In the genomic region with DNA sequence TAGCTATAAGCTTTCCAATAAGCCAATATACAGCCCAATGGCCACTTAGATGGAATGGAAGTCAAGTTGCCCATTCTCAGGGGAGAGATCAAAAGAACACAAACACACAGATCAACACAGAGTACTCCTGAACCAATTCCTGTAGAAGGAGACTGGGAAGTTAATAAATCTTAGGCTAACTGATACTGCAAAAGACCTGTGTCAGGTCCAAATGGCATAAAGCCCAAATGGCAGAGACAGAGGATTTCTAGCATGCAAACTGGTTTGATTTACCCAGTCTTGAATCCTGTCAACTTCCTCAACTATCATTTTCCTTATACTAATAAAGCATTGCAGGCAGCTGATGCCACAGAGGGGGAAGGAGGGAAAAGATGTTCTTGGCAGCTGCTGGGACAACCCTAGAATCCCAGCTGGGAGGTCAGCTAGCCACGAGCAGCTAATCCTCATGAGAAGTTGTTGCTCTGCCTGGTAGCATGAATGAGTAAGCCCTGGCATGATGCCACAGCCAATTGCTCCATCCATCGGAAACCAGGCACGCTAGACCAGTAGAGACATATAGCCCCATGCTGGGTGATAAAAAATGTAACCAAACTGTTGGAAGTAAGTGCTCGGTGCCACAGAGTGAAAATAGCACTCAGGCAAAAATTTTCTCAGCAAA, we compare ENCODE assay signal across 11 cellular contexts. TPM values are rescaled to one million over a fixed set of nuclear protein-coding genes. Genes with fewer than 3 reads are reported as not detected.
DNase-seq lines count a peak whose midpoint lies in the region; FAIRE-seq and TF ChIP-seq lines count a peak whose summit lies in the region.
"Had no signal": no experiment of that assay in that cellular context is flagged by ENCODE, and none has a peak within 500 bp of the region (broad histone marks: within the 10 kb centered on the region; RNA-seq: fewer than 3 reads in every experiment).

No MANE protein-coding gene starts in this region.

- 17 to 19% methylated on average over 4 of the region's 4 CpGs for WGBS in GM23248 (ENCODE audit: low coverage in 1 of 2, low lambda C conversion rate in 2 of 2, missing lambda C conversion rate in 2 of 2), 2 experiments

- TF ChIP-seq CTCF in right atrium auricular region (IDR thresholded peaks at IDR 0.05) = no peak

- no peaks in the 10 kb centered on the region for H4K20me1 ChIP-seq in GM23248 (ENCODE audit: insufficient read depth)

- H3K4me2 ChIP-seq in GM23248 (ENCODE audit: unreplicated experiment) = no peak overlapping the region

- H3K9me3 ChIP-seq in GM23248 (ENCODE audit: low read depth) (no peaks in the 10 kb centered on the region), right atrium auricular region (no peaks in the 10 kb centered on the region)

- no peaks in the 10 kb centered on the region for H3K9me2 ChIP-seq in GM23248 (ENCODE audit: insufficient read depth)

- FAIRE-seq in RCC 7860 (lab: Jason Lieb, UNC) = no peak

- H3K9ac ChIP-seq in GM23248 = no peak overlapping the region

- H3K27me3 ChIP-seq in GM23248 (replicated peaks; ENCODE audit: insufficient read depth) = peaks cover 9% of the 10 kb centered on the region; the same call in 1 of the 2 replicates
- no peaks in the 10 kb centered on the region for H3K27me3 ChIP-seq in right atrium auricular region

- DNase-seq in GM23248 = peak; percentile 59
- peak; percentile 49 for DNase-seq in amniotic epithelial cell (ENCODE audit: low read depth)
- peak; percentile 91 for DNase-seq in right atrium auricular region (ENCODE audit: low spot score)
- peak; percentile 60 for DNase-seq in skeletal muscle cell (ENCODE audit: low read depth)
- no peak for DNase-seq in activated CD8-positive, alpha-beta memory T cell treated with anti-CD3 and anti-CD28 coated beads, Interleukin-2, amount 50 U/mL, for 48 hours
- DNase-seq in activated CD4-positive, alpha-beta T cell treated with anti-CD3 and anti-CD28 coated beads for 48 hours = no peak
- no peak for DNase-seq in RCC 7860 (ENCODE audit: low spot score)
- no peak for DNase-seq in NCI-H2029 (lab: John Stamatoyannopoulos, UW)
- DNase-seq: HFFc6, NCI-H2081 had no signal

- H3K27ac ChIP-seq in GM23248 = no peak overlapping the region
- H3K27ac ChIP-seq in right atrium auricular region = peak overlapping the region; percentile 5 to 40

- in situ Hi-C loops in GM23248 (cut with MboI) = no loop called here

- H3F3A ChIP-seq in GM23248 (ENCODE audit: insufficient read depth) = no peaks in the 10 kb centered on the region

- H3K4me1 ChIP-seq in GM23248 (ENCODE audit: insufficient read depth) (no peaks in the 10 kb centered on the region), right atrium auricular region (no peaks in the 10 kb centered on the region)

- no peak overlapping the region for H2AFZ ChIP-seq in GM23248

- no peaks in the 10 kb centered on the region for H3K79me2 ChIP-seq in GM23248 (ENCODE audit: insufficient read depth)

- H3K36me3 ChIP-seq in GM23248 (ENCODE audit: low read depth) (no peaks in the 10 kb centered on the region), right atrium auricular region (no peaks in the 10 kb centered on the region)

- H3K4me3 ChIP-seq in GM23248 (no peak overlapping the region), right atrium auricular region (no peak overlapping the region), skeletal muscle cell (ENCODE audit: low read depth, low read length) (no peak overlapping the region)

RNA-seq across cellular contexts. Expression of gene ANG, which starts 26.2 kb away (rescaled TPM):
- total RNA-seq in GM23248 (2014; rRNA removed; shearing (Covaris generic)) = 3.6 and 3.8 TPM in 2 replicates
- polyA plus RNA-seq in GM23248 (2016; fragmentation: Nextera tagmentation; extraction: Ambion mirVana) = 11.9 and 12.2 TPM in 2 replicates
- 10 to 100 TPM in 1 of 2 donors, 1 to 10 TPM in 1; 4.4 to 14.5 TPM for total RNA-seq in right atrium auricular region

RNA-seq across cellular contexts. Expression of gene RNASE4, which starts 30.4 kb away (rescaled TPM):
- total RNA-seq in GM23248 (2014; rRNA removed; shearing (Covaris generic)) = 21.6 and 35.9 TPM in 2 replicates
- polyA plus RNA-seq in GM23248 (2016; fragmentation: Nextera tagmentation; extraction: Ambion mirVana) = 24.4 and 37.9 TPM in 2 replicates
- 10 to 100 TPM; 19.5 to 44.4 TPM for total RNA-seq in right atrium auricular region

RNA-seq across cellular contexts. Expression of gene EDDM3A, which starts 31.0 kb away (rescaled TPM):
- not detected in 2 replicates for total RNA-seq in GM23248 (2014; rRNA removed; shearing (Covaris generic))
- polyA plus RNA-seq in GM23248 (2016; fragmentation: Nextera tagmentation; extraction: Ambion mirVana) = not detected in 2 replicates
- total RNA-seq in right atrium auricular region = not detected
- total RNA-seq: HFFc6, progenitor cell of endocrine pancreas had no signal

RNA-seq across cellular contexts. Expression of gene EDDM3B, which starts 53.5 kb away (rescaled TPM):
- total RNA-seq in GM23248 (2014; rRNA removed; shearing (Covaris generic)) = not detected in 2 replicates
- polyA plus RNA-seq in GM23248 (2016; fragmentation: Nextera tagmentation; extraction: Ambion mirVana) = not detected in 2 replicates
- not detected for total RNA-seq in right atrium auricular region
- total RNA-seq: HFFc6, progenitor cell of endocrine pancreas had no signal

Comparison
In these comparisons a context has a peak if more than half of its experiments do, and no peak if none do; other contexts are left out.
1. DNase-seq: peak in GM23248 (single experiment), amniotic epithelial cell (single experiment), right atrium auricular region (single experiment) and skeletal muscle cell (single experiment); none in activated CD8-positive, alpha-beta memory T cell treated with anti-CD3 and anti-CD28 coated beads, Interleukin-2, amount 50 U/mL, for 48 hours (single experiment), activated CD4-positive, alpha-beta T cell treated with anti-CD3 and anti-CD28 coated beads for 48 hours (single experiment), RCC 7860 (single experiment) and NCI-H2029 (single experiment).